In the genomic region with DNA sequence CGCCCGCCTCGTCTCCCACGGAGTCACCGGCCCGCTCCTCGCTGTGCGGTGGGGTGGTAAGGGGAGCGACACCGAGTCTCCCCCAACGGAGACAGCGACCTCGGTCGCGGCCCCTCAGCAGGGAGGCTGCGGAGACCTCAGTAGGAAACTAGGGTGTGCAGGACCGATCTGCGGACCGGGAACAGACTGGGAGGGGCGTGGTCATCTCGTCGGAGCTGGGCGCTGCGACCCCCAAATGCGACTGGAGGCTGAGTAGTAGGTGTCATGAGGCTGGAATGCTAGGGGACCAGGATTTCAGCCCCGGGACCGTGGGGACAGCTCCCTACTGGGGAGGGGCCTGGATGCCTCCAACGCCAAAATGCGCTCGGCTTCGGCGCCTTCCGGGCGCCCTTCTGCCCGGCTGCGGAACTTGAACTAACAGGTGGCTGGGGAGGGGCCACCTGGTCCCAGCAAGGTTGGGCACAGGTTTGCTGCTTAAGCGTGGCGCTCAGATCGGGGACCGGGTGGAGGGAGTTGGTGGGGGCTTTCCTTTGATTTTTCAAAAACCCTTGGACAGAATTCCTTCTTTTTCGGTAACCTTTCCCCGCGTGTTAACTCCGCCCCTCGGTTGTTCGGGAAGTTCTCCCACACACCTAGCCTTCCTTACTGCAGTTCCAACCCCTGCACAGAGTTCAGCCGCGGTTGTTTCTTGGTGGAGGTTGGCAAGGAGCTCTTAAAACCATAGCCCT, we compare ENCODE assay signal across 9 cellular contexts. TPM values are rescaled to one million over a fixed set of nuclear protein-coding genes. Genes with fewer than 3 reads are reported as not detected.
A peak's percentile ranks its signal among the peaks of the same experiment; 100 is the strongest.
DNase-seq lines count a peak whose midpoint lies in the region; ATAC-seq and TF ChIP-seq lines count a peak whose summit lies in the region.
"Had no signal": no experiment of that assay in that cellular context is flagged by ENCODE, and none has a peak within 500 bp of the region (broad histone marks: within the 10 kb centered on the region; RNA-seq: fewer than 3 reads in every experiment).

No MANE protein-coding gene starts in this region.

- 5% methylated on average over 13 of the region's 48 CpGs for WGBS in right lobe of liver (ENCODE audit: insufficient coverage, low coverage, low lambda C conversion rate, missing lambda C conversion rate)
- WGBS in transverse colon (ENCODE audit: low coverage in 1 of 2), 2 donors = 11% methylated on average over 27 of the region's 48 CpGs; no CpG with 5 or more reads in 1 of the 2 donors

- TF ChIP-seq CTCF in right lobe of liver (IDR thresholded peaks at IDR 0.05) (no peak), transverse colon (IDR thresholded peaks at IDR 0.05) (no peak)

- in situ Hi-C loops in transverse colon (cut with MboI; ENCODE audit: low pct_ligation_motif_present in 1 of 4, low pct_unique_long_range_greater_than_20kb in 1 of 4, low sequenced_read_pairs in 3 of 4) = no loop called here

- peaks cover 0 to 7% of the 10 kb centered on the region in 2 donors for H3K27me3 ChIP-seq in right lobe of liver
- peaks cover 94% of the 10 kb centered on the region for H3K27me3 ChIP-seq in transverse colon

- H3K27ac ChIP-seq in right lobe of liver (no peak overlapping the region), transverse colon (no peak overlapping the region)
- H3K27ac ChIP-seq: KMS-11 had no signal

- intact Hi-C loops in right lobe of liver (cut with DNase I) (no loop called here), transverse colon (cut with DNase I; ENCODE audit: low total_unique reads) (loop anchor here (5.0 kb wide), 1 partner anchor 1031 kb away; the partner anchor contains the start of gene C17orf58)

- TF ChIP-seq EP300 in transverse colon (IDR thresholded peaks at IDR 0.05; ENCODE audit: low read depth) = no peak

- no peaks in the 10 kb centered on the region for H3K36me3 Mint-ChIP-seq in activated T-cell treated with anti-CD3 and anti-CD28 coated beads, Interleukin-2, amount 50 U/mL, for 4 hours (ENCODE audit: insufficient read depth)

- H3K4me1 Mint-ChIP-seq in activated T-cell treated with anti-CD3 and anti-CD28 coated beads, Interleukin-2, amount 50 U/mL, for 4 hours (ENCODE audit: low read depth) = peaks cover 8% of the 10 kb centered on the region

- no peak for ATAC-seq in activated T-cell treated with anti-CD3 and anti-CD28 coated beads, Interleukin-2, amount 50 U/mL, for 4 hours
- ATAC-seq in right lobe of liver (peak in 2 of 4 donors; percentile 8 to 50), HG03571 (IDR thresholded peaks at IDR 0.05; ENCODE audit: unreplicated experiment) (no peak), HG03442 (IDR thresholded peaks at IDR 0.05; ENCODE audit: unreplicated experiment) (no peak)

- H3K27me3 Mint-ChIP-seq in activated T-cell treated with anti-CD3 and anti-CD28 coated beads, Interleukin-2, amount 50 U/mL, for 4 hours (ENCODE audit: low read depth) = peaks cover 77% of the 10 kb centered on the region

- no peak for DNase-seq in activated T-cell treated with anti-CD3 and anti-CD28 coated beads, Interleukin-2, amount 50 U/mL, for 4 hours
- no peak for DNase-seq in activated T-cell treated with anti-CD3 and anti-CD28 coated beads, Interleukin-2, amount 50 U/mL, for 1 hour
- DNase-seq in astrocyte of the hippocampus (ENCODE audit: low read depth, low spot score) (peak; percentile 50), right lobe of liver (no peak), transverse colon (no peak), erythroblast (lab: John Stamatoyannopoulos, UW) (no peak)

- H3K9me3 ChIP-seq in right lobe of liver (no peaks in the 10 kb centered on the region), transverse colon (no peaks in the 10 kb centered on the region)

- H3K36me3 ChIP-seq in right lobe of liver (no peaks in the 10 kb centered on the region), transverse colon (no peaks in the 10 kb centered on the region)

- H3K9me3 Mint-ChIP-seq in activated T-cell treated with anti-CD3 and anti-CD28 coated beads, Interleukin-2, amount 50 U/mL, for 4 hours = no peaks in the 10 kb centered on the region

- H3K4me3 Mint-ChIP-seq in activated T-cell treated with anti-CD3 and anti-CD28 coated beads, Interleukin-2, amount 50 U/mL, for 4 hours = peak overlapping the region; percentile 67

- H3K4me1 ChIP-seq in right lobe of liver = peaks cover 0 to 12% (median 0%) of the 10 kb centered on the region in 4 donors
- H3K4me1 ChIP-seq in transverse colon = peaks cover 9 to 24% (median 19%) of the 10 kb centered on the region in 4 donors

- H3K4me3 ChIP-seq in right lobe of liver = peak overlapping the region in 2 of 3 donors; percentile 16 to 42
- peak overlapping the region in 3 of 4 donors; percentile 16 to 48 (median 33) for H3K4me3 ChIP-seq in transverse colon

- TF ChIP-seq POLR2A in right lobe of liver (IDR thresholded peaks at IDR 0.05) (no peak), transverse colon (IDR thresholded peaks at IDR 0.05) (no peak), erythroblast (IDR thresholded peaks at IDR 0.05; ENCODE audit: low read length) (no peak)

RNA-seq across cellular contexts. Expression of gene CACNG4, which starts 1.5 kb away (rescaled TPM):
- under 1 TPM in 1 of 3 donors, not detected in 2; 0.05 TPM for total RNA-seq in activated T-cell treated with anti-CD3 and anti-CD28 coated beads, Interleukin-2, amount 50 U/mL, for 4 hours
- total RNA-seq in right lobe of liver (not detected), transverse colon (1 to 10 TPM in 1 of 4 donors, under 1 TPM in 1, not detected in 2; 0.27 to 1.9 TPM)
